Comparison of ENCODE assay signal across 21 cellular contexts in genomic region chr16:23711785-23712184, GRCh38. TPM values are rescaled to one million over a fixed set of nuclear protein-coding genes. Genes with fewer than 3 reads are reported as not detected.
"Had no signal": no experiment of that assay in that cellular context is flagged by ENCODE, and none has a peak within 500 bp of the region (broad histone marks: within the 10 kb centered on the region; RNA-seq: fewer than 3 reads in every experiment).

No MANE protein-coding gene starts in this region.

- H3K9me3 Mint-ChIP-seq: activated naive CD4-positive, alpha-beta T cell treated with anti-CD3 and anti-CD28 coated beads, Interleukin-2, amount 50 U/mL, for 24 hours had no signal

- H3K4me1 ChIP-seq: adrenal gland, esophagus muscularis mucosa, psoas muscle, thyroid gland, vagina had no signal

- H3K4me3 ChIP-seq: adrenal gland, cardiac muscle cell, esophagus muscularis mucosa, psoas muscle, thyroid gland, vagina had no signal

- H3K4me3 Mint-ChIP-seq: activated B cell treated with CpG ODN at 0.5 μM for 24 hours; activated CD8-positive, alpha-beta T cell treated with anti-CD3 and anti-CD28 coated beads for 36 hours; activated naive CD4-positive, alpha-beta T cell treated with anti-CD3 and anti-CD28 coated beads, Interleukin-2, amount 50 U/mL, for 24 hours; neural crest cell had no signal

- H3K9me3 ChIP-seq: adrenal gland, thyroid gland, vagina had no signal

- H3K36me3 ChIP-seq: adrenal gland, cardiac muscle cell, esophagus muscularis mucosa, thyroid gland, vagina had no signal

- H3K27me3 ChIP-seq: thyroid gland, vagina had no signal

- H3K27ac Mint-ChIP-seq: activated B cell treated with CpG ODN at 0.5 μM for 24 hours; activated CD8-positive, alpha-beta T cell treated with anti-CD3 and anti-CD28 coated beads for 36 hours; activated naive CD4-positive, alpha-beta T cell treated with anti-CD3 and anti-CD28 coated beads, Interleukin-2, amount 50 U/mL, for 24 hours had no signal

- DNase-seq: activated B cell treated with CpG ODN at 0.5 μM for 24 hours; activated CD4-positive, alpha-beta T cell treated with anti-CD3 and anti-CD28 coated beads for 48 hours; activated CD8-positive, alpha-beta T cell treated with anti-CD3 and anti-CD28 coated beads for 36 hours; activated effector memory CD4-positive, alpha-beta T cell treated with anti-CD3 and anti-CD28 coated beads, Interleukin-2, amount 50 U/mL, for 16 hours; activated T-cell treated with anti-CD3 and anti-CD28 coated beads, Interleukin-2, amount 50 U/mL, for 48 hours; adrenal gland; hypothalamus; kidney glomerular epithelial cell; mesendoderm; psoas muscle; stimulated activated CD4-positive, alpha-beta T cell treated with anti-CD3 and anti-CD28 coated beads, Interleukin-1b, Interleukin-23, amount 100 ng/mL, for 48 hours; T-helper 2 cell; thyroid gland had no signal

- H3K4me1 Mint-ChIP-seq: activated B cell treated with CpG ODN at 0.5 μM for 24 hours; activated naive CD4-positive, alpha-beta T cell treated with anti-CD3 and anti-CD28 coated beads, Interleukin-2, amount 50 U/mL, for 24 hours; neural crest cell had no signal

- ATAC-seq: activated CD8-positive, alpha-beta T cell treated with anti-CD3 and anti-CD28 coated beads for 36 hours; psoas muscle; sciatic nerve had no signal

RNA-seq across cellular contexts. Expression of gene ERN2, which starts 1.2 kb away (rescaled TPM):
- total RNA-seq: activated B cell treated with CpG ODN at 0.5 μM for 24 hours; activated CD8-positive, alpha-beta T cell treated with anti-CD3 and anti-CD28 coated beads for 36 hours; neural crest cell; osteocyte; sciatic nerve; thyroid gland; vagina had no signal

RNA-seq across cellular contexts. Expression of gene CHP2, which starts 43.0 kb away (rescaled TPM):
- total RNA-seq: activated B cell treated with CpG ODN at 0.5 μM for 24 hours; activated CD8-positive, alpha-beta T cell treated with anti-CD3 and anti-CD28 coated beads for 36 hours; cardiac muscle cell; esophagus muscularis mucosa; liver; neural crest cell; osteocyte; psoas muscle; thyroid gland had no signal
